ENCODE assay signal across 8 cellular contexts in genomic region chr15:65833501-65834220, GRCh38. TPM values are rescaled to one million over a fixed set of nuclear protein-coding genes. Genes with fewer than 3 reads are reported as not detected.
A peak's percentile ranks its signal among the peaks of the same experiment; 100 is the strongest.
DNase-seq lines count a peak whose midpoint lies in the region; ATAC-seq and TF ChIP-seq lines count a peak whose summit lies in the region.

No MANE protein-coding gene starts in this region.

- H3K4me1 ChIP-seq in GM23338 (ENCODE audit: insufficient read depth) = peaks cover 13% of the 10 kb centered on the region
- H3K4me1 ChIP-seq in OCI-LY1 (ENCODE audit: insufficient read depth, low read length, severe bottlenecking) = peaks cover 26% of the 10 kb centered on the region
- H3K4me1 ChIP-seq in upper lobe of left lung = peaks cover 40 to 66% (median 45%) of the 10 kb centered on the region in 4 donors

- no peak for TF ChIP-seq EP300 in upper lobe of left lung (IDR thresholded peaks at IDR 0.05)

- H3K9me2 ChIP-seq in GM23338 (ENCODE audit: insufficient read depth) (no peaks in the 10 kb centered on the region), OCI-LY1 (ENCODE audit: low read depth, low read length) (no peaks in the 10 kb centered on the region)

- peak overlapping the region; percentile 74; the same call in 1 of the 2 replicates for H2AFZ ChIP-seq in GM23338
- H2AFZ ChIP-seq in OCI-LY1 (ENCODE audit: low read length) = peak overlapping the region; percentile 99

- H3K9ac ChIP-seq in OCI-LY1 (ENCODE audit: low read length) = peak overlapping the region; percentile 40

- ATAC-seq in GM23338 (no peak), upper lobe of left lung (ENCODE audit: low FRiP score in 2 of 2) (no peak), HG03135 (IDR thresholded peaks at IDR 0.05; ENCODE audit: unreplicated experiment) (no peak), HG02610 (IDR thresholded peaks at IDR 0.05; ENCODE audit: unreplicated experiment) (no peak)

- no peaks in the 10 kb centered on the region for H3K36me3 Mint-ChIP-seq in GM23338 (ENCODE audit: low read depth)

- H3K4me2 ChIP-seq in GM23338 (peak overlapping the region; percentile 12; the same call in 1 of the 2 replicates), OCI-LY1 (ENCODE audit: low read length) (peak overlapping the region; percentile 60)

- TF ChIP-seq POLR2A in upper lobe of left lung (IDR thresholded peaks at IDR 0.05) = no peak

- H3K9me3 ChIP-seq in OCI-LY1 (ENCODE audit: low read length) (no peaks in the 10 kb centered on the region), upper lobe of left lung (no peaks in the 10 kb centered on the region)

- H3K79me2 ChIP-seq in GM23338 (replicated peaks; ENCODE audit: insufficient read depth) (no peaks in the 10 kb centered on the region), OCI-LY1 (ENCODE audit: insufficient read depth, low read length) (no peaks in the 10 kb centered on the region)

- H3K27ac Mint-ChIP-seq in GM23338 = peak overlapping the region; percentile 97

- H3K27ac ChIP-seq in GM23338 (ENCODE audit: low read depth) = peak overlapping the region; percentile 94
- H3K27ac ChIP-seq in OCI-LY1 (ENCODE audit: low read depth, low read length, poor library complexity, severe bottlenecking) = peak overlapping the region; percentile 75
- peak overlapping the region; percentile 55 for H3K27ac ChIP-seq in brain microvascular endothelial cell
- H3K27ac ChIP-seq in upper lobe of left lung = peak overlapping the region; percentile 83 to 89 (median 88)

- H3K4me3 ChIP-seq in GM23338 (no peak overlapping the region), OCI-LY1 (ENCODE audit: low read depth, low read length, poor library complexity, severe bottlenecking) (peak overlapping the region; percentile 14), brain microvascular endothelial cell (ENCODE audit: low read depth, low read length) (no peak overlapping the region), upper lobe of left lung (no peak overlapping the region)

- H3K4me1 Mint-ChIP-seq in GM23338 = peaks cover 44% of the 10 kb centered on the region

- H3K36me3 ChIP-seq in GM23338 (ENCODE audit: insufficient read depth) (no peaks in the 10 kb centered on the region), OCI-LY1 (ENCODE audit: insufficient read depth, low read length) (no peaks in the 10 kb centered on the region), brain microvascular endothelial cell (replicated peaks) (no peaks in the 10 kb centered on the region), upper lobe of left lung (no peaks in the 10 kb centered on the region)

- peaks cover 2% of the 10 kb centered on the region; the same call in 2 of the 3 replicates for H3K9me3 Mint-ChIP-seq in GM23338

- TF ChIP-seq CTCF in GM23338 (conservative IDR thresholded peaks at IDR 0.05; ENCODE audit: low read depth in 2 of 2) = no peak
- no peak for TF ChIP-seq CTCF in OCI-LY1 (IDR thresholded peaks at IDR 0.05; ENCODE audit: low read length)
- no peak for TF ChIP-seq CTCF in brain microvascular endothelial cell (IDR thresholded peaks at IDR 0.05; ENCODE audit: low read depth, low read length, missing control alignments)
- no peak for TF ChIP-seq CTCF in upper lobe of left lung (IDR thresholded peaks at IDR 0.05)

- peaks cover 8% of the 10 kb centered on the region for H3K27me3 Mint-ChIP-seq in GM23338 (ENCODE audit: insufficient read depth, low read depth, poor library complexity)

- DNase-seq in GM23338 (ENCODE audit: low spot score) (no peak), brain microvascular endothelial cell (no peak), mucosa of gallbladder (ENCODE audit: low spot score) (peak; percentile 28), upper lobe of left lung (peak in 1 of 2 donors; percentile 43), NCI-H526 treated with DMSO at 0.1 percent for 48 hours (lab: John Stamatoyannopoulos, UW) (no peak)

- in situ Hi-C loops in brain microvascular endothelial cell (cut with HindIII; ENCODE audit: low pct_ligation_motif_present, low sequenced_read_pairs) = no loop called here

- H3K27me3 ChIP-seq in GM23338 (ENCODE audit: insufficient read depth) (no peaks in the 10 kb centered on the region), OCI-LY1 (ENCODE audit: insufficient read depth, low read length) (no peaks in the 10 kb centered on the region), brain microvascular endothelial cell (replicated peaks) (no peaks in the 10 kb centered on the region), upper lobe of left lung (no peaks in the 10 kb centered on the region)

- WGBS in upper lobe of left lung, 2 donors = 32 to 42% methylated on average over 4 of the region's 4 CpGs

- H3K4me3 Mint-ChIP-seq in GM23338 = peak overlapping the region; percentile 56; the same call in 2 of the 3 replicates

- H3F3A ChIP-seq in GM23338 (replicated peaks; ENCODE audit: low read depth) (no peaks in the 10 kb centered on the region; the same call in 1 of the 2 replicates), OCI-LY1 (ENCODE audit: insufficient read depth, low read length) (no peaks in the 10 kb centered on the region)

- H4K20me1 ChIP-seq in GM23338 (replicated peaks; ENCODE audit: insufficient read depth) = no peaks in the 10 kb centered on the region
- no peaks in the 10 kb centered on the region for H4K20me1 ChIP-seq in OCI-LY1 (ENCODE audit: insufficient read depth, low read length)

TF ChIP-seq in GM23338, 12 proteins besides CTCF, POLR2A, EP300 and RAD21:
- no peak for TF ChIP-seq EZH2phosphoT487 (IDR thresholded peaks at IDR 0.05; ENCODE audit: unreplicated experiment)

RNA-seq across cellular contexts. Expression of gene RAB11A, which starts 35.6 kb away (rescaled TPM):
- 239 and 251 TPM in 2 replicates for total RNA-seq in GM23338 (2014; rRNA removed; shearing (Covaris generic))
- polyA plus RNA-seq in GM23338 (2016; fragmentation: Nextera tagmentation; extraction: Ambion mirVana) = 327 and 369 TPM in 2 replicates
- 250 TPM for total RNA-seq in mucosa of gallbladder
- 100 to 1,000 TPM in 5 of 6 donors, 10 to 100 TPM in 1; 15.7 to 205 (median 144) TPM for total RNA-seq in upper lobe of left lung

RNA-seq across cellular contexts. Expression of gene DENND4A, which starts 41.6 kb away (rescaled TPM):
- 9.0 and 10.3 TPM in 2 replicates for total RNA-seq in GM23338 (2014; rRNA removed; shearing (Covaris generic))
- polyA plus RNA-seq in GM23338 (2016; fragmentation: Nextera tagmentation; extraction: Ambion mirVana) = 3.2 and 3.4 TPM in 2 replicates
- total RNA-seq in mucosa of gallbladder (26.9 TPM), upper lobe of left lung (10 to 100 TPM; 20.9 to 66.4 (median 30.8) TPM)
